19 cellular contexts compared by ENCODE assay signal in the genomic region with DNA sequence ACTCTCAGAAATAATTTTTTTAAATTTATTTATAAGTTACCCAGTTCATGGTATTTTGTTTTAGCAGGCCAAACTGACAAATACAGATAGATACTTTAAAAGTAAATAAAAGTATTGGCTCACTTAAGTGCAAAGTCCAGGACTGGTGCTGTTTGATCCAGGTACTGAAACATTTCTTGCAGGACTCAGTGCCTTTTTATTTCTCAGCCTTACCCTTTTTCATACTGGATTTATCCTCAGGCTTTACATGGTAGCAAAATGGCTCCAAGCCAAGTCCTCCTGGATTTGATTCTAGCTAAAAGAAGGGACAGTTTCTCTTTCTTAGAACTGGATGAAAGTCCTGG.
DNase-seq lines count a peak whose midpoint lies in the region; ATAC-seq and TF ChIP-seq lines count a peak whose summit lies in the region.
"Had no signal": no experiment of that assay in that cellular context is flagged by ENCODE, and none has a peak within 500 bp of the region (broad histone marks: within the 10 kb centered on the region; RNA-seq: fewer than 3 reads in every experiment).

No MANE protein-coding gene starts in this region.

- H2BK120ac ChIP-seq in IMR-90 (ENCODE audit: low read depth, low read length) = no peak overlapping the region

- POLR2A ChIA-PET in IMR-90 (lab: Charles Lee; ENCODE audit: unreplicated experiment) = no interaction called here

- H3K56ac ChIP-seq in IMR-90 (ENCODE audit: extremely low read depth, insufficient read depth, low read length) = no peak overlapping the region

- no peak overlapping the region for H3K27ac ChIP-seq in IMR-90 (ENCODE audit: insufficient read depth, low read length)
- H3K27ac ChIP-seq: 22Rv1; BLaER1 treated with 17β-estradiol and CSF1 and Interleukin-3, amounts not matched to agents 10 nM and 100 nM had no signal

- CTCF ChIA-PET in IMR-90 (lab: Yijun Ruan, JAX) = no interaction called here

- H2AK9ac ChIP-seq in IMR-90 (replicated peaks; ENCODE audit: low read depth, low read length, poor library complexity) = no peak overlapping the region

- DNase-seq in DMS 273 (lab: John Stamatoyannopoulos, UW; ENCODE audit: unreplicated experiment) (peak; percentile 13), DMS 273 treated with DMSO at 0.1 percent for 48 hours (lab: John Stamatoyannopoulos, UW) (no peak), IMR-90 (no peak), NCI-H1105 treated with DMSO at 0.1 percent for 48 hours (lab: John Stamatoyannopoulos, UW) (peak; percentile 5), left lobe of liver (ENCODE audit: low spot score) (no peak), cerebellar nuclear complex (lab: John Stamatoyannopoulos, UW) (no peak)
- DNase-seq in activated naive CD4-positive, alpha-beta T cell (lab: John Stamatoyannopoulos, UW) = no peak
- DNase-seq: AML-193; BE2C; CD4-positive, alpha-beta T cell; CD8-positive, alpha-beta memory T cell; DMS153; DND-41; H9 had no signal

- H4K8ac ChIP-seq in IMR-90 (ENCODE audit: low read depth in 2 of 2, low read length in 2 of 2) = no peak overlapping the region; a peak in 1 of 4 replicates

- dilution Hi-C loops in IMR-90 (cut with HindIII; ENCODE audit: low sequenced_read_pairs, unreplicated experiment) = no loop called here

- H3K4me2 ChIP-seq in IMR-90 (ENCODE audit: low read depth, low read length) = no peak overlapping the region
- H3K4me2 ChIP-seq: BLaER1 treated with 17β-estradiol and CSF1 and Interleukin-3, amounts not matched to agents 10 nM and 100 nM; GM23338 had no signal

- no peak overlapping the region for H3K23ac ChIP-seq in IMR-90 (ENCODE audit: low read depth, low read length)

- H3K14ac ChIP-seq in IMR-90 (replicated peaks; ENCODE audit: low read depth, low read length) = no peak overlapping the region

- no peak overlapping the region for H2AFZ ChIP-seq in IMR-90 (replicated peaks; ENCODE audit: low read length, poor library complexity)
- H2AFZ ChIP-seq: GM23338 had no signal

- peak overlapping the region; percentile 65; the same call in 1 of the 2 replicates for H2AK5ac ChIP-seq in IMR-90 (ENCODE audit: low read depth, low read length)

- no peaks in the 10 kb centered on the region for H4K20me1 ChIP-seq in IMR-90 (ENCODE audit: insufficient read depth, low read length)
- H4K20me1 ChIP-seq: BLaER1 treated with 17β-estradiol and CSF1 and Interleukin-3, amounts not matched to agents 10 nM and 100 nM had no signal

- H3K18ac ChIP-seq in IMR-90 (ENCODE audit: low read depth, low read length) = no peak overlapping the region

- H4K91ac ChIP-seq in IMR-90 (ENCODE audit: insufficient read depth, low read depth, low read length) = no peak overlapping the region

- H3K79me1 ChIP-seq in IMR-90 (ENCODE audit: low read depth in 1 of 2, low read length in 2 of 2) = no peaks in the 10 kb centered on the region

- H3K27me3 ChIP-seq in IMR-90 (ENCODE audit: control insufficient read depth, insufficient read depth, low read length) = no peaks in the 10 kb centered on the region
- H3K27me3 ChIP-seq: BE2C; BLaER1 treated with 17β-estradiol and CSF1 and Interleukin-3, amounts not matched to agents 10 nM and 100 nM had no signal

- in situ Hi-C loops in IMR-90 (cut with MboI; ENCODE audit: low sequenced_read_pairs) = no loop called here

- no peaks in the 10 kb centered on the region for H3K36me3 ChIP-seq in IMR-90 (ENCODE audit: control insufficient read depth, insufficient read depth, low read length)
- H3K36me3 ChIP-seq: BE2C had no signal

- no peaks in the 10 kb centered on the region for H3K9me1 ChIP-seq in IMR-90 (ENCODE audit: insufficient read depth, low read length)

- no peak for TF ChIP-seq CTCF in IMR-90 (conservative IDR thresholded peaks at IDR 0.05; ENCODE audit: low read depth, low read length)

- H2BK20ac ChIP-seq in IMR-90 (ENCODE audit: low read depth, low read length) = no peak overlapping the region

- ATAC-seq in IMR-90 (ENCODE audit: low read depth) (no peak), left lobe of liver (peak; percentile 90), GM18511 (IDR thresholded peaks at IDR 0.05; ENCODE audit: unreplicated experiment) (no peak)
- ATAC-seq: GM23338, HCT116 had no signal

- H2BK15ac ChIP-seq in IMR-90 (ENCODE audit: low read depth, low read length) = peak overlapping the region; percentile 52; the same call in 1 of the 3 replicates

- H3K4me1 ChIP-seq in IMR-90 (ENCODE audit: control insufficient read depth, insufficient read depth, low read length) = no peaks in the 10 kb centered on the region
- H3K4me1 ChIP-seq: BE2C; BLaER1 treated with 17β-estradiol and CSF1 and Interleukin-3, amounts not matched to agents 10 nM and 100 nM had no signal

- no peak overlapping the region for H4K5ac ChIP-seq in IMR-90 (ENCODE audit: low read depth, low read length)

- no peak for TF ChIP-seq RAD21 in IMR-90 (IDR thresholded peaks at IDR 0.05; ENCODE audit: low read length)

- no peak overlapping the region for H3K4me3 ChIP-seq in IMR-90 (ENCODE audit: insufficient read depth, low read depth, low read length)
- H3K4me3 ChIP-seq: BLaER1 treated with 17β-estradiol and CSF1 and Interleukin-3, amounts not matched to agents 10 nM and 100 nM; GM23338 had no signal

- peaks cover 11% of the 10 kb centered on the region for H3K9me3 ChIP-seq in IMR-90 (ENCODE audit: control insufficient read depth, insufficient read depth, low read length)
- H3K9me3 ChIP-seq: BE2C had no signal

- no peak overlapping the region for H3K4ac ChIP-seq in IMR-90 (ENCODE audit: low read depth, low read length)

- no peak for TF ChIP-seq POLR2A in IMR-90 (IDR thresholded peaks at IDR 0.05; ENCODE audit: low read depth, low read length)

- intact Hi-C loops in IMR-90 (cut with micrococcal nuclease) = no loop called here

- no peak overlapping the region for H2BK5ac ChIP-seq in IMR-90 (ENCODE audit: low read depth, low read length, poor library complexity, severe bottlenecking)

- no peak overlapping the region for H3K9ac ChIP-seq in IMR-90 (ENCODE audit: low read depth, low read length)
- H3K9ac ChIP-seq: BLaER1 treated with 17β-estradiol and CSF1 and Interleukin-3, amounts not matched to agents 10 nM and 100 nM had no signal

- BruUV-seq in IMR-90 (replicated peaks; lab: Mats Ljungman, UMichigan) = no TSS peak

TF ChIP-seq in IMR-90, 13 proteins besides CTCF, POLR2A, EP300 and RAD21:
- TF ChIP-seq FOS (IDR thresholded peaks at IDR 0.05; ENCODE audit: low read depth, low read length) (no peak), RCOR1 (IDR thresholded peaks at IDR 0.05; ENCODE audit: insufficient replicate concordance, low read length) (no peak), MXI1 (IDR thresholded peaks at IDR 0.05; ENCODE audit: borderline replicate concordance, low read depth, low read length) (no peak), BHLHE40 (IDR thresholded peaks at IDR 0.05; ENCODE audit: low read depth, low read length) (no peak), CEBPB (IDR thresholded peaks at IDR 0.05; ENCODE audit: low read depth, low read length) (no peak), SMC3 (IDR thresholded peaks at IDR 0.05; ENCODE audit: low read depth, low read length) (no peak), RFX5 (IDR thresholded peaks at IDR 0.05; ENCODE audit: low read depth, low read length) (no peak), NFE2L2 (IDR thresholded peaks at IDR 0.05; ENCODE audit: low read depth, low read length) (no peak), CHD1 (IDR thresholded peaks at IDR 0.05; ENCODE audit: low read depth, low read length) (no peak), MAFK (IDR thresholded peaks at IDR 0.05; ENCODE audit: low read depth, low read length) (no peak), MAZ (IDR thresholded peaks at IDR 0.05; ENCODE audit: borderline replicate concordance, low read depth, low read length) (no peak)
- TF ChIP-seq, protein P1, sequence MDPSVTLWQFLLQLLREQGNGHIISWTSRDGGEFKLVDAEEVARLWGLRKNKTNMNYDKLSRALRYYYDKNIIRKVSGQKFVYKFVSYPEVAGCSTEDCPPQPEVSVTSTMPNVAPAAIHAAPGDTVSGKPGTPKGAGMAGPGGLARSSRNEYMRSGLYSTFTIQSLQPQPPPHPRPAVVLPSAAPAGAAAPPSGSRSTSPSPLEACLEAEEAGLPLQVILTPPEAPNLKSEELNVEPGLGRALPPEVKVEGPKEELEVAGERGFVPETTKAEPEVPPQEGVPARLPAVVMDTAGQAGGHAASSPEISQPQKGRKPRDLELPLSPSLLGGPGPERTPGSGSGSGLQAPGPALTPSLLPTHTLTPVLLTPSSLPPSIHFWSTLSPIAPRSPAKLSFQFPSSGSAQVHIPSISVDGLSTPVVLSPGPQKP (IDR thresholded peaks at IDR 0.05; ENCODE audit: borderline replicate concordance, low read depth, low read length) = no peak
- TF ChIP-seq, protein P2, sequence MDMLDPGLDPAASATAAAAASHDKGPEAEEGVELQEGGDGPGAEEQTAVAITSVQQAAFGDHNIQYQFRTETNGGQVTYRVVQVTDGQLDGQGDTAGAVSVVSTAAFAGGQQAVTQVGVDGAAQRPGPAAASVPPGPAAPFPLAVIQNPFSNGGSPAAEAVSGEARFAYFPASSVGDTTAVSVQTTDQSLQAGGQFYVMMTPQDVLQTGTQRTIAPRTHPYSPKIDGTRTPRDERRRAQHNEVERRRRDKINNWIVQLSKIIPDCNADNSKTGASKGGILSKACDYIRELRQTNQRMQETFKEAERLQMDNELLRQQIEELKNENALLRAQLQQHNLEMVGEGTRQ (IDR thresholded peaks at IDR 0.05; ENCODE audit: low read depth, low read length) = no peak

Comparison
In these comparisons a context has a peak if more than half of its experiments do, and no peak if none do; other contexts are left out.
1. DNase-seq: peak in DMS 273 (single experiment) and NCI-H1105 treated with DMSO at 0.1 percent for 48 hours (single experiment); none in DMS 273 treated with DMSO at 0.1 percent for 48 hours (single experiment), IMR-90 (single experiment), left lobe of liver (single experiment), cerebellar nuclear complex (0 of 2) and activated naive CD4-positive, alpha-beta T cell (0 of 4).